Comparison of ENCODE assay signal across 10 cellular contexts in the genomic region with DNA sequence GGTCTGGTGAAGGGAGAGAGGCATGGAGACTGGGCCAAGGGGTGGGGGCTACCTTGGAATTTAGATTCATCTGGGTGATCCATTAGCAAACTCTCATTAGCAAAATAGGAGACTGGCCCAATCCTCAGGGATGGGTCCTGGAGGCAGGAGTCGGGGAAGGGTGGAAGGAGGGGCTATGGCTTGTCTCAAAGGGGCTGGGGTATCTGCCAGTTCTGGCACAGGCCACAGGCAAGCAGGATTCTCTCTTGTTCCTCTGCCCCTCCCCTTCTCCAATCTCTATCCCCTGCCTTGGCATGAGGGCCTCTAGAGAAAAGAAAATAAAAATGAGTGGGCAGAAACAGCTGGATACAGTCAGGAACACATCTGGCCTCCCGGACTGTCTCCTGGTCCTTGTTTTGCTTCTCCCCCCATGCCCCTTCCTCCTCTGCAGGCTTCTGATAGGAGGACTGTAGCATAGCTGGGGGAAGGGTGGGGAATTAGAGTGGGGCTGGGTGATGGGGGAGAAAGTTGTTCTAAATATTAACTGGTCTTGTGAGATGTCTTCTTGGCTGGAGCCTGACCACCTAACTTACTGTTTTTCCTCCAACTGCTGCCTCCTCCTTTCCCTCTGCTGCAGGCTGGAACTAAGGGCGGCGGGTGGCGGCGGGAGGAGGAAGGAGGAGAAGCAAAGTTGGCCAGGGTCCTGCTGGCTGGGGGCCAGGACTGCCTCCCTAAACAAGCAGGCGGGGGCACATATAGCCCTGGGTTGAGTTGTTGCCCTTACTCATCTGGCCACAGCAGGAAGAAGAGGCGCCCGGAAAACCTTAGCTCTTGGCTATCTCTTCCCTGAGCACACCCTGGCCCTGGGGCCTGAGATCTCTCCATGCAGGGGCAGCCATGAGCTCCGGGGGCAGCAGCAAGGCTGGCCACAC. TPM values are rescaled to one million over a fixed set of nuclear protein-coding genes. Genes with fewer than 3 reads are reported as not detected.
DNase-seq lines count a peak whose midpoint lies in the region; ATAC-seq, FAIRE-seq and TF ChIP-seq lines count a peak whose summit lies in the region.
"Had no signal": no experiment of that assay in that cellular context is flagged by ENCODE, and none has a peak within 500 bp of the region (broad histone marks: within the 10 kb centered on the region; RNA-seq: fewer than 3 reads in every experiment).

No MANE protein-coding gene starts in this region.

- H3K9me3 Mint-ChIP-seq in activated CD4-positive, alpha-beta T cell treated with anti-CD3 and anti-CD28 coated beads, Interleukin-2, amount 10 ng/mL, durations not matched to agents 7 days and 5 days, result no peaks in the 10 kb centered on the region
- no peaks in the 10 kb centered on the region for H3K9me3 Mint-ChIP-seq in activated CD4-positive, alpha-beta T cell treated with anti-CD3 and anti-CD28 coated beads for 36 hours (ENCODE audit: low read depth)
- H3K9me3 Mint-ChIP-seq: activated B cell treated with CpG ODN at 0.5 μM for 24 hours, memory B cell had no signal

- H3K4me3 Mint-ChIP-seq in activated CD4-positive, alpha-beta T cell treated with anti-CD3 and anti-CD28 coated beads, Interleukin-2, amount 10 ng/mL, durations not matched to agents 7 days and 5 days, result no peak overlapping the region
- no peak overlapping the region for H3K4me3 Mint-ChIP-seq in activated CD4-positive, alpha-beta T cell treated with anti-CD3 and anti-CD28 coated beads for 36 hours
- H3K4me3 Mint-ChIP-seq: activated B cell treated with CpG ODN at 0.5 μM for 24 hours, memory B cell had no signal

- no peaks in the 10 kb centered on the region for H3K27me3 Mint-ChIP-seq in activated CD4-positive, alpha-beta T cell treated with anti-CD3 and anti-CD28 coated beads, Interleukin-2, amount 10 ng/mL, durations not matched to agents 7 days and 5 days
- H3K27me3 Mint-ChIP-seq in activated CD4-positive, alpha-beta T cell treated with anti-CD3 and anti-CD28 coated beads for 36 hours, result no peaks in the 10 kb centered on the region
- H3K27me3 Mint-ChIP-seq: activated B cell treated with CpG ODN at 0.5 μM for 24 hours, memory B cell had no signal

- H3K27ac ChIP-seq in breast epithelium, result peak overlapping the region; percentile 71 to 86
- H3K27ac ChIP-seq in left lung, result peak overlapping the region; percentile 28 to 44
- no peak overlapping the region for H3K27ac ChIP-seq in effector memory CD4-positive, alpha-beta T cell (ENCODE audit: insufficient read depth, low read length, poor library complexity, severe bottlenecking)
- no peak overlapping the region for H3K27ac ChIP-seq in MM.1S (ENCODE audit: low read length)

- TF ChIP-seq CTCF in breast epithelium (IDR thresholded peaks at IDR 0.05) (no peak), left lung (IDR thresholded peaks at IDR 0.05) (no peak), MM.1S (IDR thresholded peaks at IDR 0.05; ENCODE audit: low read length) (no peak)

- H3K4me3 ChIP-seq in breast epithelium (peak overlapping the region; percentile 23 to 51 (median 24)), left lung (no peak overlapping the region), MM.1S (ENCODE audit: low read length) (no peak overlapping the region)
- no peak overlapping the region for H3K4me3 ChIP-seq in effector memory CD4-positive, alpha-beta T cell (ENCODE audit: insufficient read depth, low read depth, low read length, poor library complexity, severe bottlenecking)

- no peak overlapping the region for H2AFZ ChIP-seq in MM.1S (ENCODE audit: low read length)

- no peaks in the 10 kb centered on the region for H3K36me3 Mint-ChIP-seq in activated CD4-positive, alpha-beta T cell treated with anti-CD3 and anti-CD28 coated beads, Interleukin-2, amount 10 ng/mL, durations not matched to agents 7 days and 5 days (ENCODE audit: low read depth)
- no peaks in the 10 kb centered on the region for H3K36me3 Mint-ChIP-seq in activated CD4-positive, alpha-beta T cell treated with anti-CD3 and anti-CD28 coated beads for 36 hours (ENCODE audit: low read depth)
- H3K36me3 Mint-ChIP-seq: memory B cell had no signal

- POLR2A ChIA-PET in activated CD4-positive, alpha-beta T cell treated with anti-CD3 and anti-CD28 coated beads, Interleukin-2, amount 10 ng/mL, durations not matched to agents 7 days and 5 days (lab: Charles Lee), result no interaction called here
- POLR2A ChIA-PET in activated CD4-positive, alpha-beta T cell treated with anti-CD3 and anti-CD28 coated beads for 36 hours (lab: Charles Lee), result no interaction called here

- no peaks in the 10 kb centered on the region for H3F3A ChIP-seq in MM.1S (ENCODE audit: insufficient read depth, low read length)

- H3K4me1 ChIP-seq in breast epithelium, result no peaks in the 10 kb centered on the region
- H3K4me1 ChIP-seq in left lung, result peaks cover 3 to 11% of the 10 kb centered on the region in 2 donors
- no peaks in the 10 kb centered on the region for H3K4me1 ChIP-seq in effector memory CD4-positive, alpha-beta T cell (ENCODE audit: control insufficient read depth, insufficient read depth, low read length, poor library complexity, severe bottlenecking)
- H3K4me1 ChIP-seq in MM.1S (ENCODE audit: low read length), result no peaks in the 10 kb centered on the region

- CTCF ChIA-PET in activated CD4-positive, alpha-beta T cell treated with anti-CD3 and anti-CD28 coated beads, Interleukin-2, amount 10 ng/mL, durations not matched to agents 7 days and 5 days (lab: Charles Lee), result interaction anchor here (1.0 to 1.7 kb wide), 2 partner anchors 8 to 10 kb away, joined by 5 to 6 read pairs; no protein-coding TSS in a partner anchor
- CTCF ChIA-PET in activated CD4-positive, alpha-beta T cell treated with anti-CD3 and anti-CD28 coated beads for 36 hours (lab: Charles Lee), result interaction anchor here (0.6 to 1.2 kb wide), 2 partner anchors 15 to 398 kb away, joined by 4 read pairs; no protein-coding TSS in a partner anchor

- no peaks in the 10 kb centered on the region for H3K36me3 ChIP-seq in breast epithelium
- no peaks in the 10 kb centered on the region for H3K36me3 ChIP-seq in left lung
- H3K36me3 ChIP-seq in effector memory CD4-positive, alpha-beta T cell (ENCODE audit: control insufficient read depth, insufficient read depth, low read length), result no peaks in the 10 kb centered on the region
- no peaks in the 10 kb centered on the region for H3K36me3 ChIP-seq in MM.1S (replicated peaks; ENCODE audit: insufficient read depth, low read length)

- no peaks in the 10 kb centered on the region for H4K20me1 ChIP-seq in MM.1S (ENCODE audit: insufficient read depth, low read length)

- no peak overlapping the region for H3K4me2 ChIP-seq in MM.1S (ENCODE audit: low read depth, low read length)

- H3K27me3 ChIP-seq in breast epithelium (peaks cover 0 to 42% of the 10 kb centered on the region in 2 donors), left lung (no peaks in the 10 kb centered on the region), MM.1S (replicated peaks; ENCODE audit: insufficient read depth, low read length) (no peaks in the 10 kb centered on the region)
- H3K27me3 ChIP-seq in effector memory CD4-positive, alpha-beta T cell (replicated peaks; ENCODE audit: control insufficient read depth, insufficient read depth, low read length, poor library complexity, severe bottlenecking), result no peaks in the 10 kb centered on the region

- ATAC-seq in activated CD4-positive, alpha-beta T cell treated with anti-CD3 and anti-CD28 coated beads for 36 hours, result no peak
- peak; percentile 61 for ATAC-seq in left lung

- H3K79me2 ChIP-seq in MM.1S (ENCODE audit: low read length), result no peaks in the 10 kb centered on the region

- no peak for FAIRE-seq in urothelium cell line (lab: Jason Lieb, UNC)

- intact Hi-C loops in activated CD4-positive, alpha-beta T cell treated with anti-CD3 and anti-CD28 coated beads for 36 hours (cut with DNase I, micrococcal nuclease), result loop anchor here in 1 of 2 experiments (10.0 kb wide), 1 partner anchor 617 kb away; no protein-coding TSS in a partner anchor
- intact Hi-C loops in breast epithelium (cut with DNase I; ENCODE audit: low total_unique reads) (no loop called here), left lung (cut with DNase I) (no loop called here)

- TF ChIP-seq POLR2A in breast epithelium (IDR thresholded peaks at IDR 0.05), result no peak

- no peak for DNase-seq in activated CD4-positive, alpha-beta T cell treated with anti-CD3 and anti-CD28 coated beads, Interleukin-2, amount 10 ng/mL, durations not matched to agents 7 days and 5 days
- DNase-seq in activated CD4-positive, alpha-beta T cell treated with anti-CD3 and anti-CD28 coated beads for 36 hours, result no peak
- DNase-seq in breast epithelium (ENCODE audit: low spot score in 2 of 2) (peak; percentile 72 to 73), left lung (peak; percentile 70 to 83), urothelium cell line (ENCODE audit: low spot score) (peak; percentile 75), MM.1S (no peak), NCI-H187 (lab: John Stamatoyannopoulos, UW) (no peak)
- no peak for DNase-seq in effector memory CD4-positive, alpha-beta T cell
- DNase-seq: activated B cell treated with CpG ODN at 0.5 μM for 24 hours had no signal

- H3K9me3 ChIP-seq in breast epithelium (no peaks in the 10 kb centered on the region), left lung (no peaks in the 10 kb centered on the region), MM.1S (replicated peaks; ENCODE audit: insufficient read depth, low read length) (no peaks in the 10 kb centered on the region)
- H3K9me3 ChIP-seq in effector memory CD4-positive, alpha-beta T cell (ENCODE audit: control insufficient read depth, low read length), result no peaks in the 10 kb centered on the region

- H3K27ac Mint-ChIP-seq in activated CD4-positive, alpha-beta T cell treated with anti-CD3 and anti-CD28 coated beads, Interleukin-2, amount 10 ng/mL, durations not matched to agents 7 days and 5 days, result peak overlapping the region; percentile 5
- H3K27ac Mint-ChIP-seq in activated CD4-positive, alpha-beta T cell treated with anti-CD3 and anti-CD28 coated beads for 36 hours, result no peak overlapping the region
- H3K27ac Mint-ChIP-seq: activated B cell treated with CpG ODN at 0.5 μM for 24 hours, memory B cell had no signal

- H3K4me1 Mint-ChIP-seq in activated CD4-positive, alpha-beta T cell treated with anti-CD3 and anti-CD28 coated beads, Interleukin-2, amount 10 ng/mL, durations not matched to agents 7 days and 5 days, result peaks cover under 1% of the 10 kb centered on the region
- no peaks in the 10 kb centered on the region for H3K4me1 Mint-ChIP-seq in activated CD4-positive, alpha-beta T cell treated with anti-CD3 and anti-CD28 coated beads for 36 hours

- no peaks in the 10 kb centered on the region for H3K9me2 ChIP-seq in MM.1S (replicated peaks; ENCODE audit: insufficient read depth, low read length)

- H3K9ac ChIP-seq in MM.1S (ENCODE audit: low read length), result no peak overlapping the region

RNA-seq across cellular contexts. Expression of gene LAS1L, which starts 53.3 kb away (rescaled TPM):
- 10 to 100 TPM; 43.7 to 44.3 TPM for total RNA-seq in activated CD4-positive, alpha-beta T cell treated with anti-CD3 and anti-CD28 coated beads, Interleukin-2, amount 10 ng/mL, durations not matched to agents 7 days and 5 days
- total RNA-seq in activated CD4-positive, alpha-beta T cell treated with anti-CD3 and anti-CD28 coated beads for 36 hours, result 10 to 100 TPM; 56.4 to 64.0 TPM
- 10 to 100 TPM; 26.9 to 35.4 (median 35.1) TPM for total RNA-seq in breast epithelium
- total RNA-seq in left lung, result 10 to 100 TPM; 19.6 to 25.9 TPM

Comparison
In these comparisons a context has a peak if more than half of its experiments do, and no peak if none do; other contexts are left out.
1. DNase-seq: peak in breast epithelium (2 of 2), left lung (2 of 2) and urothelium cell line (single experiment); none in activated CD4-positive, alpha-beta T cell treated with anti-CD3 and anti-CD28 coated beads, Interleukin-2, amount 10 ng/mL, durations not matched to agents 7 days and 5 days (single experiment), activated CD4-positive, alpha-beta T cell treated with anti-CD3 and anti-CD28 coated beads for 36 hours (single experiment), effector memory CD4-positive, alpha-beta T cell (0 of 3), MM.1S (single experiment) and NCI-H187 (0 of 2).
2. H3K27ac ChIP-seq: peak in breast epithelium (2 of 2) and left lung (2 of 2); none in effector memory CD4-positive, alpha-beta T cell (single experiment) and MM.1S (single experiment).
3. H3K4me3 ChIP-seq: peak in breast epithelium (3 of 3); none in left lung (0 of 2), effector memory CD4-positive, alpha-beta T cell (single experiment) and MM.1S (single experiment).